Comparison of ENCODE assay signal across 25 cellular contexts in the genomic region with DNA sequence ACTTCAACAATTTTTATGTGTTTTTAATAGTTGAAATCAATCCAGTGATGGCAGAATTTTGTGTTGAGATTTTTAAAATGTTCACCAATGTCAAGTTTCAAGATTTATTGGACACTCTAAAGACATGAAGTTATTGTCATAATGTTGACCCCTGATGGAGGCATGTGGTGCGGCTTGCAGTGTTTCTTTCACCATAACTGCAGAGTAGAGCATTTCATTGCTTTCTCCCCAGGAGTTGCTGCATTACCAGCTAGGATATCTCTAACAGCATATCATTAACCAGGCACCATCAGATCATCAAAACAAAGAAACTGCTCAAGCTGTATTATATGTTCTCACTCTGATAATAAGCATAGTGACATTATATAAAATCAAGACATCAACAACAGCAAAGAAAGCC.
"Had no signal": no experiment of that assay in that cellular context is flagged by ENCODE, and none has a peak within 500 bp of the region (broad histone marks: within the 10 kb centered on the region; RNA-seq: fewer than 3 reads in every experiment).

No MANE protein-coding gene starts in this region.

- H3K4me3 Mint-ChIP-seq: effector memory CD8-positive, alpha-beta T cell; mesothelial cell of epicardium; naive B cell; natural killer cell treated with Interleukin-12 subunit alpha and Interleukin-12 subunit beta and Interleukin-15 and Interleukin-18, amount 100 ng/mL, for 72 hours; neural progenitor cell; stimulated activated naive B cell treated with anti-CD40 and anti-IgM and Interleukin-4, amounts not matched to agents 10 μg/mL and 1 μg/mL and 100 μg/mL, for 72 hours; stimulated activated naive CD8-positive, alpha-beta T cell treated with anti-CD3 and anti-CD28 coated beads, Interleukin-15, Interleukin-2, amounts not matched to agents 100 ng/mL and 50 ng/mL, for 24 hours had no signal

- ATAC-seq: effector memory CD8-positive, alpha-beta T cell; gastrocnemius medialis; left cardiac atrium; left lung; mucosa of descending colon; natural killer cell treated with Interleukin-12 subunit alpha and Interleukin-12 subunit beta and Interleukin-15 and Interleukin-18, amount 100 ng/mL, for 72 hours; right lobe of liver; stimulated activated naive B cell treated with anti-CD40 and anti-IgM and Interleukin-4, amounts not matched to agents 10 μg/mL and 1 μg/mL and 100 μg/mL, for 72 hours had no signal

- DNase-seq: cortex of kidney; effector memory CD8-positive, alpha-beta T cell; erythroblast; gastrocnemius medialis; head of caudate nucleus; left cardiac atrium; left lung; mesenchymal stem cell; mucosa of descending colon; naive B cell; right lobe of liver; small intestine; stimulated activated CD4-positive, alpha-beta T cell treated with anti-CD3 and anti-CD28 coated beads, Interleukin-15, amount 100 ng/mL, for 24 hours; stimulated activated CD4-positive, alpha-beta T cell treated with anti-CD3 and anti-CD28 coated beads, Interleukin-2, amount 100 ng/mL, for 48 hours; stimulated activated naive B cell treated with anti-CD40 and anti-IgM and Interleukin-4, amounts not matched to agents 10 μg/mL and 1 μg/mL and 100 μg/mL, for 72 hours; upper lobe of left lung had no signal

- H3K36me3 ChIP-seq: gastrocnemius medialis, left lung, neural progenitor cell, right lobe of liver, thoracic aorta, tibial nerve, upper lobe of left lung had no signal

- H3K9me3 ChIP-seq: gastrocnemius medialis, mucosa of descending colon, right lobe of liver, thoracic aorta, upper lobe of left lung had no signal

- H3K27me3 Mint-ChIP-seq: effector memory CD8-positive, alpha-beta T cell; naive B cell; natural killer cell treated with Interleukin-12 subunit alpha and Interleukin-12 subunit beta and Interleukin-15 and Interleukin-18, amount 100 ng/mL, for 72 hours; progenitor cell of endocrine pancreas; stimulated activated naive B cell treated with anti-CD40 and anti-IgM and Interleukin-4, amounts not matched to agents 10 μg/mL and 1 μg/mL and 100 μg/mL, for 72 hours; stimulated activated naive CD8-positive, alpha-beta T cell treated with anti-CD3 and anti-CD28 coated beads, Interleukin-15, Interleukin-2, amounts not matched to agents 100 ng/mL and 50 ng/mL, for 24 hours had no signal

- H3K36me3 Mint-ChIP-seq: mesothelial cell of epicardium; naive B cell; natural killer cell treated with Interleukin-12 subunit alpha and Interleukin-12 subunit beta and Interleukin-15 and Interleukin-18, amount 100 ng/mL, for 72 hours; stimulated activated naive B cell treated with anti-CD40 and anti-IgM and Interleukin-4, amounts not matched to agents 10 μg/mL and 1 μg/mL and 100 μg/mL, for 72 hours had no signal

- H3K4me3 ChIP-seq: gastrocnemius medialis, hepatocyte, left lung, mucosa of descending colon, neural progenitor cell, right lobe of liver, thoracic aorta, tibial nerve, upper lobe of left lung had no signal

- H3K27ac ChIP-seq: gastrocnemius medialis, hepatocyte, left lung, neural progenitor cell, parathyroid adenoma, right lobe of liver, thoracic aorta, tibial nerve, upper lobe of left lung had no signal

- H3K4me1 Mint-ChIP-seq: naive B cell; stimulated activated naive B cell treated with anti-CD40 and anti-IgM and Interleukin-4, amounts not matched to agents 10 μg/mL and 1 μg/mL and 100 μg/mL, for 72 hours had no signal

- H3K27ac Mint-ChIP-seq: effector memory CD8-positive, alpha-beta T cell; mesothelial cell of epicardium; naive B cell; natural killer cell treated with Interleukin-12 subunit alpha and Interleukin-12 subunit beta and Interleukin-15 and Interleukin-18, amount 100 ng/mL, for 72 hours; neural progenitor cell; progenitor cell of endocrine pancreas; stimulated activated naive B cell treated with anti-CD40 and anti-IgM and Interleukin-4, amounts not matched to agents 10 μg/mL and 1 μg/mL and 100 μg/mL, for 72 hours; stimulated activated naive CD8-positive, alpha-beta T cell treated with anti-CD3 and anti-CD28 coated beads, Interleukin-15, Interleukin-2, amounts not matched to agents 100 ng/mL and 50 ng/mL, for 24 hours had no signal

- H3K4me1 ChIP-seq: gastrocnemius medialis, left lung, parathyroid adenoma, right lobe of liver, tibial nerve, upper lobe of left lung had no signal

- H3K27me3 ChIP-seq: gastrocnemius medialis, hepatocyte, left lung, neural progenitor cell, right lobe of liver, tibial nerve, upper lobe of left lung had no signal
